1 cellular context compared by ENCODE assay signal in genomic region chr5:113199122-113199905, GRCh38.
TF ChIP-seq lines count a peak whose summit lies in the region.

No MANE protein-coding gene starts in this region.

TF ChIP-seq in SK-N-SH, 30 proteins besides CTCF, POLR2A, EP300 and RAD21 (continued from another document):
- TF ChIP-seq IRF3 (IDR thresholded peaks at IDR 0.05; ENCODE audit: low read depth, low read length) (no peak), TEAD4 (IDR thresholded peaks at IDR 0.05; ENCODE audit: borderline replicate concordance, insufficient read depth) (no peak), TAF1 (IDR thresholded peaks at IDR 0.05; ENCODE audit: borderline replicate concordance, low read depth, low read length) (no peak)
- TF ChIP-seq, protein P1, sequence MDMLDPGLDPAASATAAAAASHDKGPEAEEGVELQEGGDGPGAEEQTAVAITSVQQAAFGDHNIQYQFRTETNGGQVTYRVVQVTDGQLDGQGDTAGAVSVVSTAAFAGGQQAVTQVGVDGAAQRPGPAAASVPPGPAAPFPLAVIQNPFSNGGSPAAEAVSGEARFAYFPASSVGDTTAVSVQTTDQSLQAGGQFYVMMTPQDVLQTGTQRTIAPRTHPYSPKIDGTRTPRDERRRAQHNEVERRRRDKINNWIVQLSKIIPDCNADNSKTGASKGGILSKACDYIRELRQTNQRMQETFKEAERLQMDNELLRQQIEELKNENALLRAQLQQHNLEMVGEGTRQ (IDR thresholded peaks at IDR 0.05; ENCODE audit: borderline replicate concordance, low read depth, low read length): no peak
